Comparison of ENCODE assay signal across 9 cellular contexts in the genomic region with DNA sequence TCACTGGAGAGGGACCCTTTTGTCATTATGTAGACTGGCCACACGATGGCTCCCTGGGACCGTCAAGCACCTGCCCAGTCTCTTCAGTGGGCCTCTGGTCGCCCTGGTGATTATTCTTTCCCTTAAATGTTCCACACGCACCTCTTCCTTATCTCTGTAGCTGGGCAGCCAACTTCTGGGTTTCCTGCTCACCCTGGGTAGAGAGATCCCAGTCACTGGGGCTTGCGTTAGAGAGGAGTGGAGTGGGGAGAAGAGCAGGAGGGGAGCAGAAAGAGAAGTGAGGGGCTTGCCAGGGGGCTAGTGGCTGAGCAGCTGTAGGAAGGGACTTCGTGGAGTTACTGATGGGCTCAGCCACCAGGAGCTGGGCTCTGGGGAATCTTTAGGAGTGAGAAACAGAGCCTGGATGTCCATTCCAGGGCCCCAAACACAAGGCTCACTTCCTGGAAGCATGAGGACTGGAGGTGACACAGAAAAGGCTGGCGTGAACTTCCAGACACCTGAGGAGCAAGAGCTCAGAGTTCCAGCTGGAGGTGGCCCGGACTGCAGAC.
DNase-seq lines count a peak whose midpoint lies in the region; ATAC-seq and TF ChIP-seq lines count a peak whose summit lies in the region.
"Had no signal": no experiment of that assay in that cellular context is flagged by ENCODE, and none has a peak within 500 bp of the region (broad histone marks: within the 10 kb centered on the region; RNA-seq: fewer than 3 reads in every experiment).

No MANE protein-coding gene starts in this region.

- H3K4me1 Mint-ChIP-seq in activated naive CD8-positive, alpha-beta T cell treated with anti-CD3 and anti-CD28 coated beads, Interleukin-2, amount 10 ng/mL, durations not matched to agents 7 days and 5 days = no peaks in the 10 kb centered on the region
- H3K4me1 Mint-ChIP-seq in stimulated activated naive B cell treated with anti-CD40 and anti-IgM and Interleukin-4, amounts not matched to agents 10 μg/mL and 1 μg/mL and 100 μg/mL, for 72 hours = peaks cover 0 to 4% of the 10 kb centered on the region in 2 donors
- H3K4me1 Mint-ChIP-seq: naive B cell had no signal

- no peaks in the 10 kb centered on the region for H4K20me1 ChIP-seq in BLaER1
- no peaks in the 10 kb centered on the region for H4K20me1 ChIP-seq in hepatocyte (ENCODE audit: insufficient read depth, poor library complexity, severe bottlenecking)

- H3K36me3 Mint-ChIP-seq in activated naive CD8-positive, alpha-beta T cell treated with anti-CD3 and anti-CD28 coated beads, Interleukin-2, amount 10 ng/mL, durations not matched to agents 7 days and 5 days = no peaks in the 10 kb centered on the region
- H3K36me3 Mint-ChIP-seq in stimulated activated naive B cell treated with anti-CD40 and anti-IgM and Interleukin-4, amounts not matched to agents 10 μg/mL and 1 μg/mL and 100 μg/mL, for 72 hours = no peaks in the 10 kb centered on the region
- H3K36me3 Mint-ChIP-seq: naive B cell had no signal

- no peaks in the 10 kb centered on the region for H3K9me3 Mint-ChIP-seq in activated naive CD8-positive, alpha-beta T cell treated with anti-CD3 and anti-CD28 coated beads, Interleukin-2, amount 10 ng/mL, durations not matched to agents 7 days and 5 days
- peaks cover 0 to 3% of the 10 kb centered on the region in 2 donors for H3K9me3 Mint-ChIP-seq in stimulated activated naive B cell treated with anti-CD40 and anti-IgM and Interleukin-4, amounts not matched to agents 10 μg/mL and 1 μg/mL and 100 μg/mL, for 72 hours

- H3K4me3 ChIP-seq in BLaER1 (no peak overlapping the region), hepatocyte (no peak overlapping the region)

- WGBS in hepatocyte (ENCODE audit: low lambda C conversion rate, missing lambda C conversion rate) = 38% methylated on average over 8 of the region's 8 CpGs

- no peaks in the 10 kb centered on the region for H3K79me2 ChIP-seq in hepatocyte

- peak; percentile 55 for DNase-seq in NCI-H2029 (lab: John Stamatoyannopoulos, UW)
- DNase-seq in activated naive CD8-positive, alpha-beta T cell treated with anti-CD3 and anti-CD28 coated beads, Interleukin-2, amount 10 ng/mL, durations not matched to agents 7 days and 5 days = peak; percentile 33
- DNase-seq in hepatocyte (ENCODE audit: low spot score) = peak; percentile 82
- no peak for DNase-seq in stimulated activated naive B cell treated with anti-CD40 and anti-IgM and Interleukin-4, amounts not matched to agents 10 μg/mL and 1 μg/mL and 100 μg/mL, for 72 hours
- DNase-seq: naive B cell had no signal

- no peaks in the 10 kb centered on the region for H3K9me3 ChIP-seq in BLaER1
- no peaks in the 10 kb centered on the region for H3K9me3 ChIP-seq in hepatocyte (ENCODE audit: low read depth)

- 0 out of 2 replicates have a peak overlapping the region, but pooled peaks have one; percentile 7 for H3K9ac ChIP-seq in BLaER1

- peak overlapping the region; percentile 59 for H2AFZ ChIP-seq in hepatocyte

- no peaks in the 10 kb centered on the region for H3K9me2 ChIP-seq in hepatocyte (replicated peaks; ENCODE audit: insufficient read depth)

- TF ChIP-seq CTCF in hepatocyte (IDR thresholded peaks at IDR 0.05; ENCODE audit: poor library complexity) = peak; percentile 70

- H3K4me2 ChIP-seq in BLaER1 (peak overlapping the region; percentile 36; the same call in 1 of the 2 replicates), hepatocyte (no peak overlapping the region)

- no peak overlapping the region for H3K27ac ChIP-seq in BLaER1
- no peak overlapping the region for H3K27ac ChIP-seq in hepatocyte

- H3K27me3 ChIP-seq in BLaER1 = peaks cover 5% of the 10 kb centered on the region; the same call in 1 of the 2 replicates
- H3K27me3 ChIP-seq in hepatocyte = peaks cover 12% of the 10 kb centered on the region

- ATAC-seq in GM19023 (IDR thresholded peaks at IDR 0.05; ENCODE audit: unreplicated experiment) (peak; percentile 50), HG03139 (IDR thresholded peaks at IDR 0.05; ENCODE audit: unreplicated experiment) (no peak), GM18517 (IDR thresholded peaks at IDR 0.05; ENCODE audit: unreplicated experiment) (no peak)
- no peak for ATAC-seq in activated naive CD8-positive, alpha-beta T cell treated with anti-CD3 and anti-CD28 coated beads, Interleukin-2, amount 10 ng/mL, durations not matched to agents 7 days and 5 days (ENCODE audit: low read depth)
- ATAC-seq in stimulated activated naive B cell treated with anti-CD40 and anti-IgM and Interleukin-4, amounts not matched to agents 10 μg/mL and 1 μg/mL and 100 μg/mL, for 72 hours (replicated peaks) = peak; percentile 69 to 72

- H3K4me1 ChIP-seq in BLaER1 = peaks cover 17% of the 10 kb centered on the region; the same call in 1 of the 2 replicates
- H3K4me1 ChIP-seq in hepatocyte (ENCODE audit: insufficient read depth) = no peaks in the 10 kb centered on the region

- POLR2A ChIA-PET in activated naive CD8-positive, alpha-beta T cell treated with anti-CD3 and anti-CD28 coated beads, Interleukin-2, amount 10 ng/mL, durations not matched to agents 7 days and 5 days (lab: Charles Lee) = no interaction called here

- no peak overlapping the region for H3K4me3 Mint-ChIP-seq in activated naive CD8-positive, alpha-beta T cell treated with anti-CD3 and anti-CD28 coated beads, Interleukin-2, amount 10 ng/mL, durations not matched to agents 7 days and 5 days
- no peak overlapping the region for H3K4me3 Mint-ChIP-seq in stimulated activated naive B cell treated with anti-CD40 and anti-IgM and Interleukin-4, amounts not matched to agents 10 μg/mL and 1 μg/mL and 100 μg/mL, for 72 hours

- H3K36me3 ChIP-seq in BLaER1 (no peaks in the 10 kb centered on the region), hepatocyte (replicated peaks; ENCODE audit: insufficient read depth, low read depth) (no peaks in the 10 kb centered on the region)

- H3K27me3 Mint-ChIP-seq in activated naive CD8-positive, alpha-beta T cell treated with anti-CD3 and anti-CD28 coated beads, Interleukin-2, amount 10 ng/mL, durations not matched to agents 7 days and 5 days = peaks cover 26% of the 10 kb centered on the region
- H3K27me3 Mint-ChIP-seq in stimulated activated naive B cell treated with anti-CD40 and anti-IgM and Interleukin-4, amounts not matched to agents 10 μg/mL and 1 μg/mL and 100 μg/mL, for 72 hours = peaks cover 44 to 57% of the 10 kb centered on the region in 2 donors

- no peak overlapping the region for H3K27ac Mint-ChIP-seq in activated naive CD8-positive, alpha-beta T cell treated with anti-CD3 and anti-CD28 coated beads, Interleukin-2, amount 10 ng/mL, durations not matched to agents 7 days and 5 days
- no peak overlapping the region for H3K27ac Mint-ChIP-seq in stimulated activated naive B cell treated with anti-CD40 and anti-IgM and Interleukin-4, amounts not matched to agents 10 μg/mL and 1 μg/mL and 100 μg/mL, for 72 hours
- H3K27ac Mint-ChIP-seq: naive B cell had no signal

Comparison
In these comparisons a context has a peak if more than half of its experiments do, and no peak if none do; other contexts are left out.
1. ATAC-seq: peak in GM19023 (single experiment) and stimulated activated naive B cell treated with anti-CD40 and anti-IgM and Interleukin-4, amounts not matched to agents 10 μg/mL and 1 μg/mL and 100 μg/mL, for 72 hours (2 of 2); none in activated naive CD8-positive, alpha-beta T cell treated with anti-CD3 and anti-CD28 coated beads, Interleukin-2, amount 10 ng/mL, durations not matched to agents 7 days and 5 days (single experiment), HG03139 (single experiment) and GM18517 (single experiment).